Comparison of ENCODE assay signal across 14 cellular contexts in the genomic region with DNA sequence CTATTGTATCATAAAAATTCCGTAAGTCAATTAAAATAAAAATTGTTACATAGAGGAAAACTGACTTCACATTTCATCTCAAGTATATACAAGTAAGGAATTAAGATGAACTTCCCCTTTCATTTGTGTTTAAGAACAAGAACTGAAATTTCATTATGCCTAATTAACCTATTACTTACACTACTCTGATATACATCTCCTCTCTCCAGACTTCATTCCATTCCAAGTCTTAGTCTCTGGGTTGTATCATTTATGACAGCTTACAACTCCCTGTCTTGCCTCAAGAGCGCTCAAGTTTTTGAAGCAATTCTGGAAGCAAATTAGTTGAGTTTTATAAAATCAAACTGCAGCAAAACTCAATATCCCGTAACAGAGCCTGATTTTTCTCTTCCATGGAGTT.
"Had no signal": no experiment of that assay in that cellular context is flagged by ENCODE, and none has a peak within 500 bp of the region (broad histone marks: within the 10 kb centered on the region; RNA-seq: fewer than 3 reads in every experiment).

No MANE protein-coding gene starts in this region.

- H3K27me3 Mint-ChIP-seq: activated CD4-positive, alpha-beta memory T cell treated with anti-CD3 and anti-CD28 coated beads for 36 hours; activated CD4-positive, alpha-beta T cell treated with anti-CD3 and anti-CD28 coated beads for 36 hours; activated naive CD4-positive, alpha-beta T cell treated with anti-CD3 and anti-CD28 coated beads, Interleukin-2, amount 10 ng/mL, durations not matched to agents 7 days and 5 days had no signal

- H3K4me2 ChIP-seq: neural progenitor cell had no signal

- H3K27ac Mint-ChIP-seq: activated CD4-positive, alpha-beta memory T cell treated with anti-CD3 and anti-CD28 coated beads for 36 hours; activated CD4-positive, alpha-beta T cell treated with anti-CD3 and anti-CD28 coated beads for 36 hours; activated CD8-positive, alpha-beta memory T cell treated with anti-CD3 and anti-CD28 coated beads, Interleukin-2, amount 10 ng/mL, durations not matched to agents 7 days and 5 days; activated naive CD4-positive, alpha-beta T cell treated with anti-CD3 and anti-CD28 coated beads, Interleukin-2, amount 10 ng/mL, durations not matched to agents 7 days and 5 days; neural progenitor cell had no signal

- H3K4me3 Mint-ChIP-seq: activated CD4-positive, alpha-beta memory T cell treated with anti-CD3 and anti-CD28 coated beads for 36 hours; activated CD4-positive, alpha-beta T cell treated with anti-CD3 and anti-CD28 coated beads for 36 hours; activated CD8-positive, alpha-beta memory T cell treated with anti-CD3 and anti-CD28 coated beads, Interleukin-2, amount 10 ng/mL, durations not matched to agents 7 days and 5 days; activated naive CD4-positive, alpha-beta T cell treated with anti-CD3 and anti-CD28 coated beads, Interleukin-2, amount 10 ng/mL, durations not matched to agents 7 days and 5 days; neural progenitor cell had no signal

- H3K4me3 ChIP-seq: left lung, neural progenitor cell, right lobe of liver, stomach, testis, upper lobe of right lung had no signal

- H3K36me3 ChIP-seq: left lung, right lobe of liver, upper lobe of right lung had no signal

- H3K9me3 ChIP-seq: left lung, right lobe of liver, stomach, testis, upper lobe of right lung had no signal

- H2AFZ ChIP-seq: neural progenitor cell had no signal

- H3K27ac ChIP-seq: left lung, neural progenitor cell, right lobe of liver, stomach, testis, upper lobe of right lung, VCaP had no signal

- H3K9me3 Mint-ChIP-seq: activated CD4-positive, alpha-beta memory T cell treated with anti-CD3 and anti-CD28 coated beads for 36 hours; activated naive CD4-positive, alpha-beta T cell treated with anti-CD3 and anti-CD28 coated beads, Interleukin-2, amount 10 ng/mL, durations not matched to agents 7 days and 5 days; neural progenitor cell had no signal

- ATAC-seq: activated CD4-positive, alpha-beta T cell treated with anti-CD3 and anti-CD28 coated beads for 36 hours; activated CD8-positive, alpha-beta memory T cell treated with anti-CD3 and anti-CD28 coated beads, Interleukin-2, amount 10 ng/mL, durations not matched to agents 7 days and 5 days; left lung; right lobe of liver; upper lobe of right lung had no signal

- DNase-seq: activated CD4-positive, alpha-beta memory T cell treated with anti-CD3 and anti-CD28 coated beads for 36 hours; activated CD4-positive, alpha-beta T cell treated with anti-CD3 and anti-CD28 coated beads for 36 hours; activated CD8-positive, alpha-beta memory T cell treated with anti-CD3 and anti-CD28 coated beads, Interleukin-2, amount 10 ng/mL, durations not matched to agents 7 days and 5 days; activated naive CD4-positive, alpha-beta T cell treated with anti-CD3 and anti-CD28 coated beads, Interleukin-2, amount 10 ng/mL, durations not matched to agents 7 days and 5 days; activated T-cell treated with anti-CD3 and anti-CD28 coated beads, Interleukin-2, amount 50 U/mL, for 1 hour; left lung; midbrain; right lobe of liver; stomach; T-helper 9 cell; testis; upper lobe of right lung had no signal

- H3K36me3 Mint-ChIP-seq: activated CD4-positive, alpha-beta memory T cell treated with anti-CD3 and anti-CD28 coated beads for 36 hours; activated CD8-positive, alpha-beta memory T cell treated with anti-CD3 and anti-CD28 coated beads, Interleukin-2, amount 10 ng/mL, durations not matched to agents 7 days and 5 days; activated naive CD4-positive, alpha-beta T cell treated with anti-CD3 and anti-CD28 coated beads, Interleukin-2, amount 10 ng/mL, durations not matched to agents 7 days and 5 days had no signal

- H3K4me1 ChIP-seq: left lung, right lobe of liver, testis, upper lobe of right lung had no signal

- H3K9ac ChIP-seq: neural progenitor cell had no signal

- H3K27me3 ChIP-seq: left lung, neural progenitor cell, right lobe of liver, stomach, testis, upper lobe of right lung had no signal

- H3K4me1 Mint-ChIP-seq: activated CD4-positive, alpha-beta T cell treated with anti-CD3 and anti-CD28 coated beads for 36 hours; activated CD8-positive, alpha-beta memory T cell treated with anti-CD3 and anti-CD28 coated beads, Interleukin-2, amount 10 ng/mL, durations not matched to agents 7 days and 5 days; activated naive CD4-positive, alpha-beta T cell treated with anti-CD3 and anti-CD28 coated beads, Interleukin-2, amount 10 ng/mL, durations not matched to agents 7 days and 5 days; neural progenitor cell had no signal
